ENCODE assay signal across 21 cellular contexts in the genomic region with DNA sequence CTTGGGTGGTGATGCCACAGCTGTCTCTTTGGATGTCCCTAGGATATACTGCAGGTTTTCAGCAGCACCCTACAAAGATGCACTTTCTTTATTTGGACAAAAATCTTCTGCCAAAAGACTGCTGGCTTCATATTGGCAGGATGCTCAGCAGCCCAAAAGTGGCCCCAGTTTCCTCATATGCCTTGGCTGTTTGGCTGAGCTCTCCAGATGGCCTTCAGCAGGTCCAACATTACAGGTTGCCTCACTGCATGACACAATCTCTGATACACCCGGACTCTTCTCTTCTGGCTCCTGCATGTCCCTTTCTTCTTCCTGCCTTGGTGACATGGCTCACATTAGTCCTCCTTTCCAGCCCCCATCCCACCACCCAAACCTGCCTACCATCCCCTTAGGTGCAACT.
"Had no signal": no experiment of that assay in that cellular context is flagged by ENCODE, and none has a peak within 500 bp of the region (broad histone marks: within the 10 kb centered on the region; RNA-seq: fewer than 3 reads in every experiment).

No MANE protein-coding gene starts in this region.

- H3K27ac Mint-ChIP-seq: dendritic cell treated with granulocyte-macrophage colony-stimulating factor and Interleukin-4, amounts not matched to agents 40 ng/mL and 50 ng/mL, for 4 days; effector memory CD8-positive, alpha-beta T cell; endodermal cell had no signal

- H3K4me1 Mint-ChIP-seq: endodermal cell had no signal

- H3K9me3 ChIP-seq: colonic mucosa, esophagus muscularis mucosa, esophagus squamous epithelium, gastrocnemius medialis, gastroesophageal sphincter, heart left ventricle, heart right ventricle had no signal

- H3K4me3 Mint-ChIP-seq: dendritic cell treated with granulocyte-macrophage colony-stimulating factor and Interleukin-4, amounts not matched to agents 40 ng/mL and 50 ng/mL, for 4 days; effector memory CD8-positive, alpha-beta T cell; endodermal cell had no signal

- H3K27me3 Mint-ChIP-seq: dendritic cell treated with granulocyte-macrophage colony-stimulating factor and Interleukin-4, amounts not matched to agents 40 ng/mL and 50 ng/mL, for 4 days had no signal

- ATAC-seq: effector memory CD8-positive, alpha-beta T cell; foreskin keratinocyte; gastrocnemius medialis; gastroesophageal sphincter; heart left ventricle; heart right ventricle had no signal

- DNase-seq: colonic mucosa; cortex of kidney; dermis blood vessel endothelial cell; effector CD4-positive, alpha-beta T cell; effector CD8-positive, alpha-beta T cell; effector memory CD4-positive, alpha-beta T cell; effector memory CD8-positive, alpha-beta T cell; endodermal cell; erythroblast; esophagus squamous epithelium; foreskin fibroblast; foreskin keratinocyte; foreskin melanocyte; gastrocnemius medialis; glutamatergic neuron; head of caudate nucleus; heart left ventricle; heart right ventricle had no signal
